ENCODE assay signal across 8 cellular contexts in genomic region chr14:64764641-64765520, GRCh38.
DNase-seq lines count a peak whose midpoint lies in the region; ATAC-seq and TF ChIP-seq lines count a peak whose summit lies in the region.

No MANE protein-coding gene starts in this region.

- intact Hi-C loops in naive thymus-derived CD4-positive, alpha-beta T cell (cut with micrococcal nuclease) = loop anchor here (1.0 to 5.0 kb wide), 8 partner anchors 56 to 421 kb away; partner anchors contain the start of gene HSPA2 (in 1 of the 2)

- H3K4me1 ChIP-seq in fibroblast of lung (ENCODE audit: control insufficient read depth, extremely low read depth, insufficient read depth, low read length) = peaks cover 21% of the 10 kb centered on the region
- H3K4me1 ChIP-seq in naive thymus-derived CD4-positive, alpha-beta T cell (ENCODE audit: control insufficient read depth in 2 of 2, insufficient read depth in 2 of 2, low read length in 2 of 2) = peaks cover 0 to 31% of the 10 kb centered on the region in 2 donors

- no peak overlapping the region for H3K27ac ChIP-seq in fibroblast of lung (ENCODE audit: insufficient read depth, low read length)
- no peak overlapping the region for H3K27ac ChIP-seq in naive thymus-derived CD4-positive, alpha-beta T cell (ENCODE audit: low read depth, low read length)

- H3K9me3 Mint-ChIP-seq in naive thymus-derived CD4-positive, alpha-beta T cell = no peaks in the 10 kb centered on the region

- CTCF ChIA-PET in naive thymus-derived CD4-positive, alpha-beta T cell (lab: Charles Lee) = interaction anchor here (0.6 to 2.5 kb wide), 8 partner anchors 14 to 421 kb away, joined by 3 to 19 read pairs (median 3); no protein-coding TSS in a partner anchor

- H3K27me3 Mint-ChIP-seq in naive thymus-derived CD4-positive, alpha-beta T cell = peaks cover 0 to 21% (median 0%) of the 10 kb centered on the region in 5 donors

- H3K4me1 Mint-ChIP-seq in naive thymus-derived CD4-positive, alpha-beta T cell = peaks cover 2 to 44% (median 23%) of the 10 kb centered on the region in 7 donors

- ATAC-seq in naive thymus-derived CD4-positive, alpha-beta T cell = peak; percentile 86
- ATAC-seq in HG03045 (IDR thresholded peaks at IDR 0.05; ENCODE audit: unreplicated experiment) = no peak

- peak overlapping the region in 1 of 4 experiments; percentile 36 for H3K4me3 ChIP-seq in fibroblast of lung (replicated peaks in 1 of 4; ENCODE audit: control extremely low read depth in 1 of 4, insufficient read depth in 1 of 4, low read depth in 3 of 4, low read length in 4 of 4)
- peak overlapping the region; percentile 39 for H3K4me3 ChIP-seq in naive thymus-derived CD4-positive, alpha-beta T cell (ENCODE audit: low read length)

- H3K4me2 ChIP-seq in fibroblast of lung (ENCODE audit: extremely low read depth, insufficient read depth, low read length) = peak overlapping the region; percentile 61

- H3K36me3 ChIP-seq in fibroblast of lung (ENCODE audit: control insufficient read depth, insufficient read depth, low read length) = no peaks in the 10 kb centered on the region
- H3K36me3 ChIP-seq in naive thymus-derived CD4-positive, alpha-beta T cell (ENCODE audit: control insufficient read depth in 2 of 3, insufficient read depth in 3 of 3, low read length in 3 of 3) = no peaks in the 10 kb centered on the region

- no peak overlapping the region for H2AFZ ChIP-seq in fibroblast of lung (ENCODE audit: low read length)

- peak overlapping the region in 3 of 9 donors; percentile 48 to 62 (median 49) for H3K27ac Mint-ChIP-seq in naive thymus-derived CD4-positive, alpha-beta T cell

- H3K9ac ChIP-seq in fibroblast of lung (ENCODE audit: insufficient read depth, low read length) = peak overlapping the region; percentile 39

- H3K4me3 Mint-ChIP-seq in naive thymus-derived CD4-positive, alpha-beta T cell = peak overlapping the region in 9 of 10 donors; percentile 36 to 78 (median 65)

- TF ChIP-seq CTCF in fibroblast of lung (conservative IDR thresholded peaks at IDR 0.05 in 1 of 2, IDR thresholded peaks at IDR 0.05 in 1 of 2; ENCODE audit: low read depth in 1 of 2, low read length in 2 of 2) = peak; percentile 88 to 96

- no peaks in the 10 kb centered on the region for H3K79me2 ChIP-seq in fibroblast of lung (ENCODE audit: control insufficient read depth, insufficient read depth, low read length)

- H3K36me3 Mint-ChIP-seq in naive thymus-derived CD4-positive, alpha-beta T cell = no peaks in the 10 kb centered on the region

- H3K9me3 ChIP-seq in fibroblast of lung (ENCODE audit: control insufficient read depth, insufficient read depth, low read depth, low read length) = no peaks in the 10 kb centered on the region
- no peaks in the 10 kb centered on the region for H3K9me3 ChIP-seq in naive thymus-derived CD4-positive, alpha-beta T cell (ENCODE audit: control insufficient read depth in 2 of 3, low read length in 3 of 3)

- POLR2A ChIA-PET in naive thymus-derived CD4-positive, alpha-beta T cell (lab: Charles Lee) = interaction anchor here (0.6 kb wide), 2 partner anchors 48 to 207 kb away, joined by 3 to 4 read pairs; partner anchors contain the start of gene RAB15

- peaks cover 4% of the 10 kb centered on the region for H3K27me3 ChIP-seq in fibroblast of lung (ENCODE audit: control insufficient read depth, insufficient read depth, low read length)
- no peaks in the 10 kb centered on the region for H3K27me3 ChIP-seq in naive thymus-derived CD4-positive, alpha-beta T cell (ENCODE audit: control insufficient read depth in 2 of 2, insufficient read depth in 2 of 2, low read length in 2 of 2)

- H4K20me1 ChIP-seq in fibroblast of lung (ENCODE audit: control insufficient read depth, extremely low read depth, insufficient read depth, low read length) = no peaks in the 10 kb centered on the region

- DNase-seq in GM03348 (ENCODE audit: low spot score) (peak; percentile 90), HT-29 (ENCODE audit: low spot score) (peak; percentile 67), OCI-M1 (lab: John Stamatoyannopoulos, UW) (peak; percentile 76), fibroblast of lung (ENCODE audit: low read depth in 2 of 2) (peak; percentile 65 to 69)
- DNase-seq in activated T-cell treated with anti-CD3 and anti-CD28 coated beads, Interleukin-2, amount 50 U/mL, for 48 hours = peak; percentile 84
- peak; percentile 33 to 71 (median 59) for DNase-seq in naive thymus-derived CD4-positive, alpha-beta T cell
- peak; percentile 21 to 47 for DNase-seq in stimulated activated CD8-positive, alpha-beta memory T cell treated with anti-CD3 and anti-CD28 coated beads, Interleukin-7, amount 100 ng/mL, for 48 hours (ENCODE audit: extremely low read depth in 1 of 2, low read depth in 1 of 2)

Comparison
In these comparisons a context has a peak if more than half of its experiments do, and no peak if none do; other contexts are left out.
1. DNase-seq: peak in every context shown above with its lines; median percentile 90 in GM03348; 84 in activated T-cell treated with anti-CD3 and anti-CD28 coated beads, Interleukin-2, amount 50 U/mL, for 48 hours; 76 in OCI-M1; 67 in HT-29; 67 in fibroblast of lung; 59 in naive thymus-derived CD4-positive, alpha-beta T cell; 34 in stimulated activated CD8-positive, alpha-beta memory T cell treated with anti-CD3 and anti-CD28 coated beads, Interleukin-7, amount 100 ng/mL, for 48 hours.